Comparison of ENCODE assay signal across 8 cellular contexts in genomic region chr6:30617565-30618269, GRCh38. TPM values are rescaled to one million over a fixed set of nuclear protein-coding genes. Genes with fewer than 3 reads are reported as not detected.
A peak's percentile ranks its signal among the peaks of the same experiment; 100 is the strongest.
DNase-seq lines count a peak whose midpoint lies in the region; ATAC-seq, FAIRE-seq and TF ChIP-seq lines count a peak whose summit lies in the region.

TSS of gene MRPS18B (plus strand) at chr6:30617840. CDS start at chr6:30617866, 26 bp downstream.

- H3K9ac ChIP-seq in colonic mucosa (ENCODE audit: low read depth in 2 of 2, low read length in 2 of 2), result peak within 1 kb of the TSS; percentile 96 to 100

- H3K4me1 ChIP-seq in colonic mucosa, result peaks cover 4% of the 10 kb centered on the region

- ATAC-seq in HG03457 (IDR thresholded peaks at IDR 0.05; ENCODE audit: unreplicated experiment) (peak; percentile 53), left colon (peak; percentile 74)

- DNase-seq in Ammon's horn (ENCODE audit: low spot score), result peak; percentile 99
- peak; percentile 59 for DNase-seq in GM19239 (ENCODE audit: insufficient read length, low spot score)
- peak; percentile 75 for DNase-seq in NCI-H524 treated with DMSO at 0.1 percent for 48 hours (lab: John Stamatoyannopoulos, UW)
- DNase-seq in activated CD4-positive, alpha-beta T cell treated with anti-CD3 and anti-CD28 coated beads for 48 hours, result peak; percentile 98
- DNase-seq in colonic mucosa, result peak; percentile 98
- peak; percentile 97 to 99 for DNase-seq in left colon
- DNase-seq in stimulated activated CD4-positive, alpha-beta T cell treated with anti-CD3 and anti-CD28 coated beads, Interleukin-1b, Interleukin-23, amount 100 ng/mL, for 48 hours, result peak; percentile 98

- TF ChIP-seq CTCF in colonic mucosa (IDR thresholded peaks at IDR 0.05), result no peak

- H3K36me3 ChIP-seq in colonic mucosa, result peaks cover 2% of the 10 kb centered on the region

- H3K9me3 ChIP-seq in colonic mucosa, result no peaks in the 10 kb centered on the region

- peak within 1 kb of the TSS; percentile 93 for H3K27ac ChIP-seq in colonic mucosa

- no peaks in the 10 kb centered on the region for H3K27me3 ChIP-seq in colonic mucosa

- H3K4me3 ChIP-seq in colonic mucosa, result peak within 1 kb of the TSS; percentile 63

- FAIRE-seq in GM19239 (lab: Jason Lieb, UNC), result peak; percentile 98

- intact Hi-C loops in colonic mucosa (cut with DNase I) (no loop called here), left colon (cut with DNase I, micrococcal nuclease) (no loop called here)

RNA-seq across cellular contexts. Expression of gene MRPS18B, which starts in this region (rescaled TPM):
- total RNA-seq in colonic mucosa (10 to 100 TPM; 63.6 to 70.3 TPM), left colon (10 to 100 TPM; 55.7 to 60.6 TPM)

Comparison
In these comparisons a context has a peak if more than half of its experiments do, and no peak if none do; other contexts are left out.
1. Peak in every context shown above with its lines: DNase-seq, ATAC-seq, H3K4me3 ChIP-seq and H3K27ac ChIP-seq.